Comparison of ENCODE assay signal across 1 cellular context in the genomic region with DNA sequence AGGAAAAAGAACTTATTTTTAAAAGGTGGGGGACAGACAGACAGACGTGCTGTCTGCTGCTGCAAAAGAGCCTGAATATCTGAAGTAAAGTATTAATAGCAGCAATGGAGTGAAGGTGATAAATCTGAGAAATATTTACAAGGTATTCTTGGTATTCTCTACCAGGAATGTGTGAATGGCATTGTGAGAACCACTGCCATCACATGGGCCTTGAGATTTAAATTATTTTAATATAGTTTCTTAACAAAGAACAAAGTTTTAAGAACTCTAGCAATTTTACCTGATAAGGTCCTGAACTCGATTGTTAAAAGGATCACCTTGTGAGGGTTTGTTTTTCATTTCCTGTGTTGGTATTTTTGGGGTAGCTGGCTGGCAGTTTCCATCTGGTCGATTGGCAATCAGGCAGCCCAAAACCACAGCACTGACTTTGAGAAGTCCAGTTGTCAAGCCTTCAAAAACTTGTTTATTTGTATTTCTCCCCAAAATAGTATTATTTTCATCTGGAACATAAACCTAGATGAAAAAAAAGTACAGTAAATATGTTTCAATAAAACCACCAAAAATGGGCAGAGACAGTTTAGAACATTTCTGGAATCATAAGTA.
TF ChIP-seq lines count a peak whose summit lies in the region.

No MANE protein-coding gene starts in this region.

TF ChIP-seq in GM23338, 12 proteins besides CTCF, POLR2A, EP300 and RAD21 (continued from another document):
- TF ChIP-seq, protein P1, sequence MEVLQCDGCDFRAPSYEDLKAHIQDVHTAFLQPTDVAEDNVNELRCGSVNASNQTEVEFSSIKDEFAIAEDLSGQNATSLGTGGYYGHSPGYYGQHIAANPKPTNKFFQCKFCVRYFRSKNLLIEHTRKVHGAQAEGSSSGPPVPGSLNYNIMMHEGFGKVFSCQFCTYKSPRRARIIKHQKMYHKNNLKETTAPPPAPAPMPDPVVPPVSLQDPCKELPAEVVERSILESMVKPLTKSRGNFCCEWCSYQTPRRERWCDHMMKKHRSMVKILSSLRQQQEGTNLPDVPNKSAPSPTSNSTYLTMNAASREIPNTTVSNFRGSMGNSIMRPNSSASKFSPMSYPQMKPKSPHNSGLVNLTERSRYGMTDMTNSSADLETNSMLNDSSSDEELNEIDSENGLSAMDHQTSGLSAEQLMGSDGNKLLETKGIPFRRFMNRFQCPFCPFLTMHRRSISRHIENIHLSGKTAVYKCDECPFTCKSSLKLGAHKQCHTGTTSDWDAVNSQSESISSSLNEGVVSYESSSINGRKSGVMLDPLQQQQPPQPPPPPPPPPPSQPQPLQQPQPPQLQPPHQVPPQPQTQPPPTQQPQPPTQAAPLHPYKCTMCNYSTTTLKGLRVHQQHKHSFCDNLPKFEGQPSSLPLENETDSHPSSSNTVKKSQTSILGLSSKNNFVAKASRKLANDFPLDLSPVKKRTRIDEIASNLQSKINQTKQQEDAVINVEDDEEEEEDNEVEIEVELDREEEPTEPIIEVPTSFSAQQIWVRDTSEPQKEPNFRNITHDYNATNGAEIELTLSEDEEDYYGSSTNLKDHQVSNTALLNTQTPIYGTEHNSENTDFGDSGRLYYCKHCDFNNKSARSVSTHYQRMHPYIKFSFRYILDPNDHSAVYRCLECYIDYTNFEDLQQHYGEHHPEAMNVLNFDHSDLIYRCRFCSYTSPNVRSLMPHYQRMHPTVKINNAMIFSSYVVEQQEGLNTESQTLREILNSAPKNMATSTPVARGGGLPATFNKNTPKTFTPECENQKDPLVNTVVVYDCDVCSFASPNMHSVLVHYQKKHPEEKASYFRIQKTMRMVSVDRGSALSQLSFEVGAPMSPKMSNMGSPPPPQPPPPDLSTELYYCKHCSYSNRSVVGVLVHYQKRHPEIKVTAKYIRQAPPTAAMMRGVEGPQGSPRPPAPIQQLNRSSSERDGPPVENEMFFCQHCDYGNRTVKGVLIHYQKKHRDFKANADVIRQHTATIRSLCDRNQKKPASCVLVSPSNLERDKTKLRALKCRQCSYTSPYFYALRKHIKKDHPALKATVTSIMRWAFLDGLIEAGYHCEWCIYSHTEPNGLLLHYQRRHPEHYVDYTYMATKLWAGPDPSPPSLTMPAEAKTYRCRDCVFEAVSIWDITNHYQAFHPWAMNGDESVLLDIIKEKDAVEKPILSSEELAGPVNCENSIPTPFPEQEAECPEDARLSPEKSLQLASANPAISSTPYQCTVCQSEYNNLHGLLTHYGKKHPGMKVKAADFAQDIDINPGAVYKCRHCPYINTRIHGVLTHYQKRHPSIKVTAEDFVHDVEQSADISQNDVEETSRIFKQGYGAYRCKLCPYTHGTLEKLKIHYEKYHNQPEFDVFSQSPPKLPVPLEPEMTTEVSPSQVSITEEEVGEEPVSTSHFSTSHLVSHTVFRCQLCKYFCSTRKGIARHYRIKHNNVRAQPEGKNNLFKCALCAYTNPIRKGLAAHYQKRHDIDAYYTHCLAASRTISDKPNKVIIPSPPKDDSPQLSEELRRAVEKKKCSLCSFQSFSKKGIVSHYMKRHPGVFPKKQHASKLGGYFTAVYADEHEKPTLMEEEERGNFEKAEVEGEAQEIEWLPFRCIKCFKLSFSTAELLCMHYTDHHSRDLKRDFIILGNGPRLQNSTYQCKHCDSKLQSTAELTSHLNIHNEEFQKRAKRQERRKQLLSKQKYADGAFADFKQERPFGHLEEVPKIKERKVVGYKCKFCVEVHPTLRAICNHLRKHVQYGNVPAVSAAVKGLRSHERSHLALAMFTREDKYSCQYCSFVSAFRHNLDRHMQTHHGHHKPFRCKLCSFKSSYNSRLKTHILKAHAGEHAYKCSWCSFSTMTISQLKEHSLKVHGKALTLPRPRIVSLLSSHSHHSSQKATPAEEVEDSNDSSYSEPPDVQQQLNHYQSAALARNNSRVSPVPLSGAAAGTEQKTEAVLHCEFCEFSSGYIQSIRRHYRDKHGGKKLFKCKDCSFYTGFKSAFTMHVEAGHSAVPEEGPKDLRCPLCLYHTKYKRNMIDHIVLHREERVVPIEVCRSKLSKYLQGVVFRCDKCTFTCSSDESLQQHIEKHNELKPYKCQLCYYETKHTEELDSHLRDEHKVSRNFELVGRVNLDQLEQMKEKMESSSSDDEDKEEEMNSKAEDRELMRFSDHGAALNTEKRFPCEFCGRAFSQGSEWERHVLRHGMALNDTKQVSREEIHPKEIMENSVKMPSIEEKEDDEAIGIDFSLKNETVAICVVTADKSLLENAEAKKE (CRISPR knock-in tag; IDR thresholded peaks at IDR 0.05), result no peak
- TF ChIP-seq EZH2 (IDR thresholded peaks at IDR 0.05; ENCODE audit: low read depth, unreplicated experiment) (no peak), EZH2phosphoT487 (IDR thresholded peaks at IDR 0.05; ENCODE audit: unreplicated experiment) (no peak), CREB1 (CRISPR knock-in tag; IDR thresholded peaks at IDR 0.05; ENCODE audit: low read depth) (no peak), ZNF114 (CRISPR knock-in tag; IDR thresholded peaks at IDR 0.05) (no peak), NANOG (IDR thresholded peaks at IDR 0.05; ENCODE audit: borderline replicate concordance) (no peak)
- TF ChIP-seq, protein P2, sequence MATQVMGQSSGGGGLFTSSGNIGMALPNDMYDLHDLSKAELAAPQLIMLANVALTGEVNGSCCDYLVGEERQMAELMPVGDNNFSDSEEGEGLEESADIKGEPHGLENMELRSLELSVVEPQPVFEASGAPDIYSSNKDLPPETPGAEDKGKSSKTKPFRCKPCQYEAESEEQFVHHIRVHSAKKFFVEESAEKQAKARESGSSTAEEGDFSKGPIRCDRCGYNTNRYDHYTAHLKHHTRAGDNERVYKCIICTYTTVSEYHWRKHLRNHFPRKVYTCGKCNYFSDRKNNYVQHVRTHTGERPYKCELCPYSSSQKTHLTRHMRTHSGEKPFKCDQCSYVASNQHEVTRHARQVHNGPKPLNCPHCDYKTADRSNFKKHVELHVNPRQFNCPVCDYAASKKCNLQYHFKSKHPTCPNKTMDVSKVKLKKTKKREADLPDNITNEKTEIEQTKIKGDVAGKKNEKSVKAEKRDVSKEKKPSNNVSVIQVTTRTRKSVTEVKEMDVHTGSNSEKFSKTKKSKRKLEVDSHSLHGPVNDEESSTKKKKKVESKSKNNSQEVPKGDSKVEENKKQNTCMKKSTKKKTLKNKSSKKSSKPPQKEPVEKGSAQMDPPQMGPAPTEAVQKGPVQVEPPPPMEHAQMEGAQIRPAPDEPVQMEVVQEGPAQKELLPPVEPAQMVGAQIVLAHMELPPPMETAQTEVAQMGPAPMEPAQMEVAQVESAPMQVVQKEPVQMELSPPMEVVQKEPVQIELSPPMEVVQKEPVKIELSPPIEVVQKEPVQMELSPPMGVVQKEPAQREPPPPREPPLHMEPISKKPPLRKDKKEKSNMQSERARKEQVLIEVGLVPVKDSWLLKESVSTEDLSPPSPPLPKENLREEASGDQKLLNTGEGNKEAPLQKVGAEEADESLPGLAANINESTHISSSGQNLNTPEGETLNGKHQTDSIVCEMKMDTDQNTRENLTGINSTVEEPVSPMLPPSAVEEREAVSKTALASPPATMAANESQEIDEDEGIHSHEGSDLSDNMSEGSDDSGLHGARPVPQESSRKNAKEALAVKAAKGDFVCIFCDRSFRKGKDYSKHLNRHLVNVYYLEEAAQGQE (IDR thresholded peaks at IDR 0.05; ENCODE audit: unreplicated experiment), result no peak
TF ChIP-seq in GM23338: peak in this region for 0.
